ENCODE assay signal across 10 cellular contexts in the genomic region with DNA sequence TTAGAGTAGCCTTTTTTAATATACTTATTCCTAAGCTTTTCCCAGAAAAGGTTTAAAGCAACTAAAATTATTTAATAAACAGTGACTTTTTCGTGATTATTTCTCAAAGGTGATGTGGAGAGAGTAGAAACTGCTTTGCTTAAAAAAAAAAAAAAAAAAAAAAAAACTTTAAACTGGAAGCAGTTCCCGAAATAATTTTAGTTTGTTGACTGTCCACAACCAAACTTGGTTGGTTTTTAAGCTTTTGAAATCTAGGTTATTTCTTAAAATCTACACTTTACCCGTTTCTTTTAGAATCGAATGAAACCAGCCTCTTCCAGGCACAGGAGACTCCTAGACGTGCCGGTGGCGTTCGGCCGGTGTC. TPM values are rescaled to one million over a fixed set of nuclear protein-coding genes. Genes with fewer than 3 reads are reported as not detected.
DNase-seq lines count a peak whose midpoint lies in the region; TF ChIP-seq lines count a peak whose summit lies in the region.
"Had no signal": no experiment of that assay in that cellular context is flagged by ENCODE, and none has a peak within 500 bp of the region (broad histone marks: within the 10 kb centered on the region; RNA-seq: fewer than 3 reads in every experiment).

No MANE protein-coding gene starts in this region.

- 23 to 48% methylated on average over 9 of the region's 9 CpGs for WGBS in esophagus squamous epithelium, 2 donors

- no peak for TF ChIP-seq POLR2A in esophagus squamous epithelium (IDR thresholded peaks at IDR 0.05)

- no peak overlapping the region for H3K27ac Mint-ChIP-seq in neural crest cell (ENCODE audit: unreplicated experiment)

- H3K27ac ChIP-seq in AG04450 (ENCODE audit: low read depth, low read length) (peak overlapping the region; percentile 87), esophagus squamous epithelium (peak overlapping the region; percentile 75 to 99 (median 90))

- H3K27me3 Mint-ChIP-seq in neural crest cell (ENCODE audit: low read depth) = peaks cover 95% of the 10 kb centered on the region

- no peaks in the 10 kb centered on the region for H3K9me3 Mint-ChIP-seq in neural crest cell

- H3K4me3 Mint-ChIP-seq in neural crest cell = peak overlapping the region; percentile 84

- H3K9me3 ChIP-seq in AG04450 (ENCODE audit: control insufficient read depth, insufficient read depth, low read length) = no peaks in the 10 kb centered on the region
- H3K9me3 ChIP-seq in MG63 = no peaks in the 10 kb centered on the region
- no peaks in the 10 kb centered on the region for H3K9me3 ChIP-seq in esophagus squamous epithelium

- peaks cover 0 to 75% (median 4%) of the 10 kb centered on the region in 3 donors for H3K4me1 ChIP-seq in esophagus squamous epithelium

- H3K4me3 ChIP-seq in AG04450 (ENCODE audit: low read depth, low read length) (peak overlapping the region; percentile 59), MG63 (peak overlapping the region; percentile 36), esophagus squamous epithelium (peak overlapping the region; percentile 14 to 55 (median 42))

- intact Hi-C loops in esophagus squamous epithelium (cut with DNase I) = loop anchor here (5.0 kb wide), 1 partner anchor 285 kb away; a partner anchor contains a TSS

- CTCF ChIA-PET in AG04450 (lab: Charles Lee) = interaction anchor here (0.6 to 6.5 kb wide), 17 partner anchors 13 to 1003 kb away, joined by 3 to 93 read pairs (median 3); a partner anchor contains a TSS

- no peaks in the 10 kb centered on the region for H3K36me3 ChIP-seq in MG63
- H3K36me3 ChIP-seq in esophagus squamous epithelium = peaks cover 0 to 2% (median 0%) of the 10 kb centered on the region in 3 donors

- H3K27me3 ChIP-seq in AG04450 (ENCODE audit: control insufficient read depth, insufficient read depth, low read length) (no peaks in the 10 kb centered on the region), MG63 (no peaks in the 10 kb centered on the region), esophagus squamous epithelium (peaks cover 0 to 52% (median 0%) of the 10 kb centered on the region in 4 donors)

- H3K4me1 Mint-ChIP-seq in neural crest cell = peaks cover 7% of the 10 kb centered on the region

- POLR2A ChIA-PET in AG04450 (lab: Yijun Ruan, JAX) = interaction anchor here (1.0 to 2.2 kb wide), 4 partner anchors 240 to 286 kb away, joined by 3 to 18 read pairs (median 4); a partner anchor contains a TSS

- DNase-seq in AG04450 (ENCODE audit: low read depth, low spot score) (no peak), MG63 (no peak), esophagus squamous epithelium (lab: John Stamatoyannopoulos, UW) (no peak), neural crest cell (ENCODE audit: low read depth, low spot score) (no peak), activated gamma-delta T cell (lab: John Stamatoyannopoulos, UW) (no peak), RPMI8226 (no peak), GM20000 (ENCODE audit: low spot score) (no peak)
- DNase-seq in activated CD4-positive, alpha-beta T cell treated with anti-CD3 and anti-CD28 coated beads, Interleukin-2, amount 50 U/mL, for 1 hour = no peak
- DNase-seq: hippocampal formation, SW 1271 had no signal

- TF ChIP-seq CTCF in AG04450 (IDR thresholded peaks at IDR 0.05; ENCODE audit: low read depth, low read length) (no peak), esophagus squamous epithelium (IDR thresholded peaks at IDR 0.05) (no peak), neural crest cell (conservative IDR thresholded peaks at IDR 0.05) (no peak), GM20000 (IDR thresholded peaks at IDR 0.05; ENCODE audit: extremely low read depth, missing control alignments) (no peak)

- H3K36me3 Mint-ChIP-seq in neural crest cell (ENCODE audit: low read depth) = no peaks in the 10 kb centered on the region

RNA-seq across cellular contexts. Expression of a gene that starts 7.2 kb away (rescaled TPM):
- polyA plus RNA-seq in AG04450 (2011; rRNA removed) = 14.1 and 16.0 TPM in 2 replicates
- 9.3 and 15.9 TPM in 2 replicates for polyA minus RNA-seq in AG04450 (2011; rRNA and poly(A)+ RNA removed)
- total RNA-seq in MG63 (2014; rRNA removed; shearing (Covaris generic); ENCODE audit: low replicate concordance) = 10.6 and 12.2 TPM in 2 replicates
- 10 to 100 TPM; 19.3 to 25.2 (median 21.4) TPM for total RNA-seq in esophagus squamous epithelium
- total RNA-seq in neural crest cell = 3.2 and 3.5 TPM in 2 replicates
